Comparison of ENCODE assay signal across 22 cellular contexts in genomic region chr6:101607286-101607685, GRCh38.
"Had no signal": no experiment of that assay in that cellular context is flagged by ENCODE, and none has a peak within 500 bp of the region (broad histone marks: within the 10 kb centered on the region; RNA-seq: fewer than 3 reads in every experiment).

No MANE protein-coding gene starts in this region.

- DNase-seq: activated CD4-positive, alpha-beta memory T cell treated with anti-CD3 and anti-CD28 coated beads for 36 hours; activated CD4-positive, alpha-beta T cell treated with anti-CD3 and anti-CD28 coated beads for 48 hours; activated effector memory CD4-positive, alpha-beta T cell treated with Interleukin-2 at 50 U/mL for 16 hours; activated naive CD4-positive, alpha-beta T cell treated with anti-CD3 and anti-CD28 coated beads for 36 hours; activated naive CD8-positive, alpha-beta T cell treated with anti-CD3 and anti-CD28 coated beads, Interleukin-2, amount 10 ng/mL, durations not matched to agents 7 days and 5 days; activated T-cell treated with anti-CD3 and anti-CD28 coated beads, Interleukin-2, amount 50 U/mL, for 48 hours; amniotic stem cell; cerebellar nuclear complex; endodermal cell; heart right ventricle; nephron progenitor cell; nucleus accumbens; sigmoid colon; stimulated activated CD4-positive, alpha-beta T cell treated with anti-CD3 and anti-CD28 coated beads, Interleukin-15, amount 100 ng/mL, for 24 hours; stomach; T1000; transverse colon; uterus had no signal

- H3K36me3 ChIP-seq: heart right ventricle, sigmoid colon, stomach, transverse colon, uterus had no signal

- H3K27ac ChIP-seq: coronary artery, epithelial cell of prostate, heart right ventricle, sigmoid colon, stomach, transverse colon, uterus had no signal

- H3K4me1 ChIP-seq: heart right ventricle, sigmoid colon, uterus had no signal

- ATAC-seq: heart right ventricle; stimulated activated memory B cell treated with anti-CD40 and anti-IgM and Interleukin-4, amounts not matched to agents 10 μg/mL and 1 μg/mL and 100 μg/mL, for 72 hours had no signal

- H3K9me3 ChIP-seq: heart right ventricle, sigmoid colon, stomach, transverse colon, uterus had no signal

- H3K27me3 ChIP-seq: heart right ventricle, sigmoid colon, stomach, transverse colon, uterus had no signal

- H3K4me3 ChIP-seq: coronary artery, heart right ventricle, sigmoid colon, smooth muscle cell, stomach, transverse colon, uterus had no signal
